Comparison of ENCODE assay signal across 27 cellular contexts in genomic region chr12:112314981-112315380, GRCh38.
A peak's percentile ranks its signal among the peaks of the same experiment; 100 is the strongest.
DNase-seq lines count a peak whose midpoint lies in the region; ATAC-seq and TF ChIP-seq lines count a peak whose summit lies in the region.
"Had no signal": no experiment of that assay in that cellular context is flagged by ENCODE, and none has a peak within 500 bp of the region (broad histone marks: within the 10 kb centered on the region; RNA-seq: fewer than 3 reads in every experiment).

No MANE protein-coding gene starts in this region.

- TF ChIP-seq CTCF in AG04449 (IDR thresholded peaks at IDR 0.05; ENCODE audit: insufficient read depth, low read length, missing control alignments) (no peak), astrocyte of the cerebellum (IDR thresholded peaks at IDR 0.05; ENCODE audit: low read depth, low read length, missing control alignments) (no peak)

- CTCF ChIA-PET in AG04449 (lab: Yijun Ruan, JAX), result no interaction called here

- no peak for ATAC-seq in HG02763 (IDR thresholded peaks at IDR 0.05; ENCODE audit: unreplicated experiment)
- ATAC-seq: esophagus mucosa; naive thymus-derived CD8-positive, alpha-beta T cell; right cardiac atrium; Right ventricle myocardium inferior had no signal

- DNase-seq in AG04449 (ENCODE audit: low read depth, low spot score) (peak; percentile 17), M059J (ENCODE audit: low read depth) (peak; percentile 32), astrocyte of the cerebellum (ENCODE audit: low read depth) (peak; percentile 58), islet precursor cell (peak; percentile 70), HPDE6-E6E7 (ENCODE audit: extremely low spot score) (no peak), H7 (no peak), NOMO-1 treated with dmso at 0.1 percent for 144 hours (lab: John Stamatoyannopoulos, UW; ENCODE audit: unreplicated experiment) (no peak)
- DNase-seq: activated CD4-positive, alpha-beta T cell treated with anti-CD3 and anti-CD28 coated beads, Interleukin-2, amount 50 U/mL, for 1 hour; activated naive CD4-positive, alpha-beta T cell treated with anti-CD3 and anti-CD28 coated beads for 36 hours; anterior cingulate cortex; DMS79 treated with DMSO at 0.1 percent for 48 hours; effector CD8-positive, alpha-beta T cell; midbrain; MM.1S; naive thymus-derived CD8-positive, alpha-beta T cell; NCI-H146; NCI-H774; right cardiac atrium; stimulated activated CD4-positive, alpha-beta T cell treated with anti-CD3 and anti-CD28 coated beads, Interleukin-12 subunit alpha, Interleukin-12 subunit beta, amount 100 ng/mL, for 4 hours; stimulated activated CD4-positive, alpha-beta T cell treated with anti-CD3 and anti-CD28 coated beads, Interleukin-4, amount 100 ng/mL, for 4 hours; stimulated activated naive CD4-positive, alpha-beta T cell treated with Interleukin-2 at 50 U/mL for 16 hours; T-helper 9 cell; testis had no signal

- no peaks in the 10 kb centered on the region for H3K27me3 ChIP-seq in H7 (ENCODE audit: control insufficient read depth, insufficient read depth, low read length)
- H3K27me3 ChIP-seq: hepatocyte, testis had no signal

- H3K36me3 ChIP-seq in H7 (replicated peaks; ENCODE audit: control insufficient read depth, insufficient read depth, low read length), result peaks cover 5% of the 10 kb centered on the region

- in situ Hi-C loops in astrocyte of the cerebellum (cut with HindIII; ENCODE audit: low sequenced_read_pairs), result no loop called here

- H3K4me3 ChIP-seq in AG04449 (ENCODE audit: low read depth, low read length) (no peak overlapping the region), astrocyte of the cerebellum (ENCODE audit: low read depth, low read length) (no peak overlapping the region), H7 (ENCODE audit: insufficient read depth, low read depth, low read length) (no peak overlapping the region)
- H3K4me3 ChIP-seq: hepatocyte, testis had no signal

- POLR2A ChIA-PET in AG04449 (lab: Yijun Ruan, JAX), result no interaction called here

Comparison
In these comparisons a context has a peak if more than half of its experiments do, and no peak if none do; other contexts are left out.
1. DNase-seq: peak in AG04449 (single experiment), M059J (single experiment), astrocyte of the cerebellum (single experiment) and islet precursor cell (single experiment); none in HPDE6-E6E7 (single experiment), H7 (single experiment) and NOMO-1 treated with dmso at 0.1 percent for 144 hours (single experiment).